In genomic region chr7:8303904-8304528, GRCh38 we compare ENCODE assay signal across 30 cellular contexts. TPM values are rescaled to one million over a fixed set of nuclear protein-coding genes. Genes with fewer than 3 reads are reported as not detected.
DNase-seq lines count a peak whose midpoint lies in the region; ATAC-seq, FAIRE-seq and TF ChIP-seq lines count a peak whose summit lies in the region.
"Had no signal": no experiment of that assay in that cellular context is flagged by ENCODE, and none has a peak within 500 bp of the region (broad histone marks: within the 10 kb centered on the region; RNA-seq: fewer than 3 reads in every experiment).

No MANE protein-coding gene starts in this region.

- no peak for TF ChIP-seq EP300 in H1 (IDR thresholded peaks at IDR 0.05; ENCODE audit: borderline replicate concordance in 1 of 2, low read depth in 2 of 2, low read length in 2 of 2)

- peak; percentile 60 for DNase-seq in NCI-H510A treated with DMSO at 0.1 percent for 48 hours (lab: John Stamatoyannopoulos, UW)
- DNase-seq in NCI-H510A (lab: John Stamatoyannopoulos, UW) = no peak
- DNase-seq in LoVo (ENCODE audit: low spot score) = peak; percentile 41
- no peak for DNase-seq in H1 (ENCODE audit: low read depth in 1 of 2, low spot score in 2 of 2)
- no peak for DNase-seq in posterior cingulate gyrus
- DNase-seq in MG63 = no peak
- DNase-seq: activated CD4-positive, alpha-beta T cell treated with anti-CD3 and anti-CD28 coated beads, Interleukin-2, amount 10 ng/mL, durations not matched to agents 7 days and 5 days; activated CD8-positive, alpha-beta memory T cell treated with anti-CD3 and anti-CD28 coated beads, Interleukin-2, amount 10 ng/mL, durations not matched to agents 7 days and 5 days; activated naive CD4-positive, alpha-beta T cell treated with Interleukin-2 at 50 U/mL for 16 hours; activated T-cell treated with anti-CD3 and anti-CD28 coated beads, Interleukin-2, amount 50 U/mL, for 48 hours; AML-193; body of pancreas; CD8-positive, alpha-beta T cell; glutamatergic neuron; kidney glomerular epithelial cell; lower lobe of right lung; NCI-H1694 treated with DMSO at 0.1 percent for 48 hours; NCI-H526; NK-92 treated with Interleukin-12 subunit alpha and Interleukin-12 subunit beta, amount 100 ng/mL, for 24 hours; PC-9; retina; Right ventricle myocardium superior; T1000 had no signal

- H4K8ac ChIP-seq in H1 (ENCODE audit: extremely low read depth, insufficient read depth, low read length) = no peak overlapping the region

- no peak for FAIRE-seq in H1 (lab: Jason Lieb, UNC)
- FAIRE-seq: A204.1, GM12878 had no signal

- H3K27ac ChIP-seq in H1 (ENCODE audit: low read depth, low read length) = no peak overlapping the region
- H3K27ac ChIP-seq: body of pancreas, KMS-11, lower lobe of right lung, PC-9, skin epidermis had no signal

- no peak for TF ChIP-seq POLR2A in H1 (IDR thresholded peaks at IDR 0.05; ENCODE audit: control extremely low read depth in 1 of 2, low read depth in 2 of 2, low read length in 2 of 2)

- H3K23ac ChIP-seq in H1 (ENCODE audit: insufficient read length) = no peak overlapping the region

- H3K4me3 ChIP-seq in H1 (ENCODE audit: extremely low read depth in 1 of 4, insufficient read depth in 2 of 4, low read depth in 3 of 4, low read length in 4 of 4) (no peak overlapping the region), MG63 (no peak overlapping the region)
- H3K4me3 ChIP-seq: body of pancreas, GM12878, lower lobe of right lung, PC-9, skin epidermis had no signal

- no peaks in the 10 kb centered on the region for H3K79me1 ChIP-seq in H1 (ENCODE audit: low read depth, low read length)

- no peak overlapping the region for H3K4ac ChIP-seq in H1 (replicated peaks; ENCODE audit: insufficient read length, low read depth, low read length)

- TF ChIP-seq CTCF in H1 (IDR thresholded peaks at IDR 0.05; ENCODE audit: control extremely low read depth in 1 of 3, insufficient read depth in 1 of 3, low read depth in 1 of 3, low read length in 3 of 3) = no peak

- H3K14ac ChIP-seq in H1 (ENCODE audit: insufficient read length) = no peak overlapping the region

- POLR2A ChIA-PET in H1 (lab: Charles Lee; ENCODE audit: partially characterized antibody) = no interaction called here

- H2AFZ ChIP-seq in H1 (ENCODE audit: low read length) = no peak overlapping the region
- H2AFZ ChIP-seq: PC-9 had no signal

- no peak overlapping the region for H2BK15ac ChIP-seq in H1 (ENCODE audit: low read length)

- H3K23me2 ChIP-seq in H1 (ENCODE audit: low read depth, low read length) = no peaks in the 10 kb centered on the region

- no peak overlapping the region for H4K5ac ChIP-seq in H1 (ENCODE audit: insufficient read length, low read depth, low read length)

- no peak for TF ChIP-seq RAD21 in H1 (IDR thresholded peaks at IDR 0.05 in 1 of 2, conservative IDR thresholded peaks at IDR 0.05 in 1 of 2; ENCODE audit: low read depth in 2 of 2, low read length in 2 of 2)

- no peak overlapping the region for H2BK20ac ChIP-seq in H1 (ENCODE audit: low read length)

- no peaks in the 10 kb centered on the region for H3K36me3 ChIP-seq in H1 (ENCODE audit: control insufficient read depth in 2 of 4, insufficient read depth in 4 of 4, low read length in 3 of 4)
- H3K36me3 ChIP-seq in MG63 = no peaks in the 10 kb centered on the region
- H3K36me3 ChIP-seq: lower lobe of right lung had no signal

- 94% methylated on average over 7 of the region's 16 CpGs; no CpG with 5 or more reads in 1 of the 2 experiments for WGBS in H1 (ENCODE audit: extremely low coverage in 1 of 2, insufficient coverage in 1 of 2, insufficient read length in 1 of 2, insufficient replicate concordance in 2 of 2, low coverage in 1 of 2, low lambda C conversion rate in 2 of 2, missing lambda C conversion rate in 1 of 2), 2 experiments

- H3K56ac ChIP-seq in H1 (replicated peaks; ENCODE audit: insufficient read length, low read depth, low read length) = no peak overlapping the region

- peaks cover 0 to 4% (median 0%) of the 10 kb centered on the region in 4 experiments; a peak in 1 of 7 replicates for H3K4me1 ChIP-seq in H1 (replicated peaks in 1 of 4; ENCODE audit: control insufficient read depth in 3 of 4, insufficient read depth in 4 of 4, low read length in 3 of 4)
- H3K4me1 ChIP-seq: body of pancreas, lower lobe of right lung had no signal

- peaks cover 0 to 2% of the 10 kb centered on the region in 2 experiments; a peak in 2 of 4 replicates for H3K9me3 ChIP-seq in H1 (ENCODE audit: insufficient read depth in 2 of 2, low read depth in 1 of 2, low read length in 1 of 2)
- H3K9me3 ChIP-seq in MG63 = no peaks in the 10 kb centered on the region
- H3K9me3 ChIP-seq: body of pancreas, lower lobe of right lung had no signal

- H2AK5ac ChIP-seq in H1 (ENCODE audit: low read depth, low read length) = peak overlapping the region; percentile 56; the same call in 1 of the 2 replicates

- peak overlapping the region; percentile 3; the same call in 1 of the 2 replicates for H2BK5ac ChIP-seq in H1 (ENCODE audit: low read depth, low read length)

- H4K91ac ChIP-seq in H1 (replicated peaks; ENCODE audit: insufficient read length, low read length) = no peak overlapping the region

- no peaks in the 10 kb centered on the region for H3K27me3 ChIP-seq in H1 (replicated peaks in 1 of 4; ENCODE audit: control insufficient read depth in 3 of 4, extremely low read depth in 1 of 4, insufficient read depth in 3 of 4, low read length in 3 of 4)
- H3K27me3 ChIP-seq in MG63 = no peaks in the 10 kb centered on the region
- H3K27me3 ChIP-seq: body of pancreas had no signal

- no peak for ATAC-seq in HG02981 (IDR thresholded peaks at IDR 0.05; ENCODE audit: unreplicated experiment)
- ATAC-seq in HG03565 (IDR thresholded peaks at IDR 0.05; ENCODE audit: unreplicated experiment) = no peak
- ATAC-seq: activated CD8-positive, alpha-beta memory T cell treated with anti-CD3 and anti-CD28 coated beads, Interleukin-2, amount 10 ng/mL, durations not matched to agents 7 days and 5 days; body of pancreas; CD8-positive, alpha-beta T cell; GM12878; lower lobe of right lung; natural killer cell treated with Interleukin-12 subunit alpha and Interleukin-12 subunit beta and Interleukin-15 and Interleukin-18, amount 100 ng/mL, for 72 hours had no signal

- H4K20me1 ChIP-seq in H1 (replicated peaks in 1 of 2; ENCODE audit: control insufficient read depth in 1 of 2, insufficient read depth in 2 of 2, low read length in 2 of 2) = no peaks in the 10 kb centered on the region

- no peak overlapping the region for H3K9ac ChIP-seq in H1 (replicated peaks in 1 of 4; ENCODE audit: extremely low read depth in 1 of 4, low read depth in 3 of 4, low read length in 3 of 4)
- H3K9ac ChIP-seq: KMS-11 had no signal

- H3K79me2 ChIP-seq in H1 (ENCODE audit: control insufficient read depth in 1 of 2, insufficient read depth in 2 of 2, low read length in 2 of 2) = no peaks in the 10 kb centered on the region

- peak overlapping the region in 1 of 2 experiments; percentile 15; a peak in 1 of 4 replicates for H3K4me2 ChIP-seq in H1 (ENCODE audit: insufficient read depth in 1 of 2, low read depth in 2 of 2, low read length in 2 of 2)
- H3K4me2 ChIP-seq: KMS-11, PC-9 had no signal

- no peak overlapping the region for H2BK12ac ChIP-seq in H1 (ENCODE audit: low read depth, low read length)

- no peak overlapping the region for H3K18ac ChIP-seq in H1 (ENCODE audit: extremely low read depth, low read length)

- CTCF ChIA-PET in H1 (lab: Charles Lee; ENCODE audit: partially characterized antibody) = no interaction called here

- intact Hi-C loops in posterior cingulate gyrus (cut with DNase I) = no loop called here

- no peak overlapping the region for H2BK120ac ChIP-seq in H1 (replicated peaks; ENCODE audit: low read depth, low read length)

TF ChIP-seq in H1, 55 proteins besides CTCF, POLR2A, EP300 and RAD21:
- TF ChIP-seq ASH2L (IDR thresholded peaks at IDR 0.05; ENCODE audit: low read length) (no peak), HDAC2 (IDR thresholded peaks at IDR 0.05; ENCODE audit: borderline replicate concordance in 1 of 2, low read depth in 2 of 2, low read length in 2 of 2) (no peak), MAX (IDR thresholded peaks at IDR 0.05) (peak; percentile 9; the same call in 1 of the 2 replicates)

RNA-seq across cellular contexts. Expression of gene ICA1, which starts 42.0 kb away (rescaled TPM):
- 36.9 and 37.1 TPM in 2 replicates for total RNA-seq in H1 (2021; fragmentation: NEBNext Ultra II Directional; extraction: Animal tissue kit (Norgen Biotek cat#: 25700))
- 9.4 and 14.9 TPM in 2 replicates for polyA plus RNA-seq in H1 (2011; rRNA removed)
- polyA plus RNA-seq in H1 (2011; cell fraction: cytosol; rRNA removed) = 20.1 TPM
- 32.5 TPM for polyA plus RNA-seq in H1 (2011; cell fraction: nucleus; rRNA removed)
- 30.2 to 43.2 TPM (median 36.3 TPM) in 4 replicates for polyA plus RNA-seq in H1 (2012, experiment 1 of 2)
- 5.6 TPM for polyA plus RNA-seq in H1 (2012, experiment 2 of 2)
- 40.4 TPM for polyA plus RNA-seq in H1 (2013, experiment 1 of 2)
- polyA plus RNA-seq in H1 (2013, experiment 2 of 2) = 37.6 TPM
- 15.7 and 18.4 TPM in 2 replicates for polyA minus RNA-seq in H1 (2011; rRNA and poly(A)+ RNA removed)
- polyA minus RNA-seq in H1 (2011; cell fraction: cytosol; rRNA and poly(A)+ RNA removed) = 10.9 TPM
- polyA minus RNA-seq in H1 (2011; cell fraction: nucleus; rRNA and poly(A)+ RNA removed) = 29.2 TPM
- not detected in 2 replicates for total RNA-seq in MG63 (2014; rRNA removed; shearing (Covaris generic); ENCODE audit: low replicate concordance)

Comparison
In these comparisons a context has a peak if more than half of its experiments do, and no peak if none do; other contexts are left out.
1. DNase-seq: peak in NCI-H510A treated with DMSO at 0.1 percent for 48 hours (single experiment) and LoVo (single experiment); none in NCI-H510A (single experiment), H1 (0 of 2), posterior cingulate gyrus (0 of 10) and MG63 (single experiment).
2. RNA of gene ICA1, which starts 42.0 kb away (total RNA-seq): 36.9 to 37.1 TPM in H1; not detected in MG63; every median in the first group is over 10 times any median in the second.